ENCODE assay signal across 1 cellular context in the genomic region with DNA sequence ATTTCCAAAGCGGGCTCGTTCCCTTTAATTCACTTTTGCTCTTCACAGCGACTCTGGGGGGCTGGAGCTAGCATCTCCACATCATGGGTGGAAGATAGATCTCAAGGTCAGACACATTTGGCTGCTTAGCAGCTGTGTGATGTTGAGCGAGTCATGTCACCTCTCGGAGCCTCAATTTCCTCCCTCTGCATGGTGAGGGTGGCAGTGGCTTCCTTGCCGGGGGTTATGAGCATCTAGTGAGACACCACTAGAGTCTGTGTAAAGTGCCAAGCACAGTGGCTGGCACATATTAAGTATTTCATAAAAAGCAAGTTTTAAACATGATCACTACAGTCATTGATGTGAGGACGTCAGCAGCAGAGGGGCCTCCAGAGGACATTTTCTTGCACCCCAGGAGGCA.
TF ChIP-seq lines count a peak whose summit lies in the region.

No MANE protein-coding gene starts in this region.

TF ChIP-seq in H1, 55 proteins besides CTCF, POLR2A, EP300 and RAD21:
- TF ChIP-seq SIX5 (IDR thresholded peaks at IDR 0.05; ENCODE audit: low read depth, low read length): no peak
- no peak for TF ChIP-seq SAP30 (IDR thresholded peaks at IDR 0.05; ENCODE audit: insufficient read depth, insufficient replicate concordance, low read length)
- TF ChIP-seq TAF7 (optimal IDR thresholded peaks at IDR 0.05; ENCODE audit: borderline replicate concordance, low read depth, low read length): no peak
- TF ChIP-seq EGR1 (IDR thresholded peaks at IDR 0.05; ENCODE audit: borderline replicate concordance, low read depth, low read length): no peak
- TF ChIP-seq GABPA (IDR thresholded peaks at IDR 0.05; ENCODE audit: borderline replicate concordance, insufficient read depth, low read length): no peak
- TF ChIP-seq CBX8 (IDR thresholded peaks at IDR 0.05; ENCODE audit: borderline replicate concordance, low read depth, low read length): no peak
- no peak for TF ChIP-seq TBP (IDR thresholded peaks at IDR 0.05; ENCODE audit: low read depth, low read length)
- TF ChIP-seq KDM5A (IDR thresholded peaks at IDR 0.05; ENCODE audit: low read length): no peak
